ENCODE assay signal across 1 cellular context in the genomic region with DNA sequence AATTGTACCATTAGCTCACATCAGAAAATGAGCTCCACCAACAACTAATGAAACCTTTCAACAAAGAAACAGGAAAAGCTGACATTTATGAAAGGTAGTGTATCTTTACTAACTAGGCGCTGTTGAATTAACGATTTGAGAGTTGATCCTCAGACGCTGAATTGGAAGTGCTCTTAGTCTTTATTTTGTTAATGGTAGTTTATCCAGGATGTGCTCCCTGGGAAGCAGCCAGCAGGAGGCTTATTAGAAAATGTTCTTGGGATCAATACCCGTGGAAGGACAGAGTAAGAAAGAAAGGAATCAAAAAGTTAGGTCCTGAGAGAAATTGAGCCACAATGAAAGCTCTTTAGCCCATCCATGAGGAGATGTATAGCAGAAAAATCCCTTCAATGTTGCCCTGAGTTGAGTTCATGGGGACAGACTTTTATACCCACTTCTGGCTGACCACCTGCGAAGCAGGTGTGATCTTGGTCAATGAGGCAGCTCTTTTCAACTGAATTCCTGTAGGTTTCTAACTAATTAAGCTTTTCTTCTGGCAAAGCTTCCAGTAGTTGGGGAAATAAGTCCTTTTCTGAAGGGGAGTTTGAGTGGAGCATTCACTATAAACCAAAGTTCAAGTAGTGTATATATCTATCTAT.
TF ChIP-seq lines count a peak whose summit lies in the region.

No MANE protein-coding gene starts in this region.

TF ChIP-seq in H1, 55 proteins besides CTCF, POLR2A, EP300 and RAD21 (continued from another document):
- peak; percentile 30 for TF ChIP-seq CHD7 (IDR thresholded peaks at IDR 0.05; ENCODE audit: insufficient replicate concordance, low read length)
